9 cellular contexts compared by ENCODE assay signal in genomic region chr10:44311563-44311905, GRCh38.
DNase-seq lines count a peak whose midpoint lies in the region; ATAC-seq and TF ChIP-seq lines count a peak whose summit lies in the region.
"Had no signal": no experiment of that assay in that cellular context is flagged by ENCODE, and none has a peak within 500 bp of the region (broad histone marks: within the 10 kb centered on the region; RNA-seq: fewer than 3 reads in every experiment).

No MANE protein-coding gene starts in this region.

- no peak overlapping the region for H3K27ac ChIP-seq in OCI-LY3 (ENCODE audit: low read length)
- H3K27ac ChIP-seq in skeletal muscle tissue (ENCODE audit: low read depth, low read length) = no peak overlapping the region

- H3K27me3 ChIP-seq in OCI-LY3 (ENCODE audit: low read depth, low read length) (no peaks in the 10 kb centered on the region), iPS-15b (ENCODE audit: control insufficient read depth, insufficient read depth, low read length) (peaks cover 29% of the 10 kb centered on the region), skeletal muscle tissue (ENCODE audit: control insufficient read depth in 3 of 3, insufficient read depth in 3 of 3, low read length in 3 of 3) (no peaks in the 10 kb centered on the region)

- H3K36me3 ChIP-seq in OCI-LY3 (replicated peaks; ENCODE audit: low read depth, low read length) (no peaks in the 10 kb centered on the region), iPS-15b (ENCODE audit: control insufficient read depth, insufficient read depth, low read length) (no peaks in the 10 kb centered on the region), skeletal muscle tissue (ENCODE audit: control insufficient read depth in 3 of 3, insufficient read depth in 3 of 3, low read length in 3 of 3) (no peaks in the 10 kb centered on the region)

- H3K4me1 ChIP-seq in OCI-LY3 (ENCODE audit: low read length) (peaks cover 58% of the 10 kb centered on the region), iPS-15b (ENCODE audit: control insufficient read depth, insufficient read depth, low read length) (peaks cover 6% of the 10 kb centered on the region), skeletal muscle tissue (ENCODE audit: control insufficient read depth in 3 of 3, insufficient read depth in 3 of 3, low read length in 3 of 3) (peaks cover 9 to 17% (median 17%) of the 10 kb centered on the region in 3 donors)

- no peak for ATAC-seq in GM19351 (IDR thresholded peaks at IDR 0.05; ENCODE audit: unreplicated experiment)

- 0 out of 2 replicates have a peak overlapping the region, but pooled peaks have one; percentile 74 for H3K4me2 ChIP-seq in OCI-LY3 (ENCODE audit: low read length)

- H2AFZ ChIP-seq in OCI-LY3 (ENCODE audit: low read depth, low read length) = no peak overlapping the region

- TF ChIP-seq CTCF in OCI-LY3 (IDR thresholded peaks at IDR 0.05; ENCODE audit: low read depth, low read length) = no peak

- H4K20me1 ChIP-seq in OCI-LY3 (ENCODE audit: insufficient read depth, low read length) = no peaks in the 10 kb centered on the region

- DNase-seq in GM03348 (ENCODE audit: low spot score) (peak; percentile 23), D341Med (ENCODE audit: low spot score) (no peak), NCI-H524 treated with DMSO at 0.1 percent for 48 hours (lab: John Stamatoyannopoulos, UW) (no peak)
- DNase-seq: NCI-H1048 had no signal

- H3K9ac ChIP-seq in OCI-LY3 (ENCODE audit: low read length) (no peak overlapping the region), iPS-15b (ENCODE audit: low read depth, low read length) (no peak overlapping the region), skeletal muscle tissue (ENCODE audit: low read depth in 1 of 3, low read length in 3 of 3) (peak overlapping the region in 2 of 3 donors; percentile 54 to 81)

- H3K4me3 ChIP-seq in OCI-LY3 (ENCODE audit: low read length) (no peak overlapping the region), iPS-15b (ENCODE audit: low read depth, low read length) (peak overlapping the region; percentile 45), skeletal muscle tissue (ENCODE audit: low read length in 3 of 3) (peak overlapping the region; percentile 47 to 71 (median 56))
- H3K4me3 ChIP-seq: lung had no signal

- H3K9me3 ChIP-seq in OCI-LY3 (ENCODE audit: insufficient read depth, low read length) = no peaks in the 10 kb centered on the region
- H3K9me3 ChIP-seq in iPS-15b (ENCODE audit: control insufficient read depth, insufficient read depth, low read length) = no peaks in the 10 kb centered on the region
- H3K9me3 ChIP-seq in skeletal muscle tissue (ENCODE audit: control insufficient read depth in 3 of 3, low read length in 3 of 3) = no peaks in the 10 kb centered on the region

- no peaks in the 10 kb centered on the region for H3K79me2 ChIP-seq in OCI-LY3 (ENCODE audit: low read length)

Comparison
In these comparisons a context has a peak if more than half of its experiments do, and no peak if none do; other contexts are left out.
1. H3K9ac ChIP-seq: peak in skeletal muscle tissue (2 of 3); none in OCI-LY3 (single experiment) and iPS-15b (single experiment).